14 cellular contexts compared by ENCODE assay signal in the genomic region with DNA sequence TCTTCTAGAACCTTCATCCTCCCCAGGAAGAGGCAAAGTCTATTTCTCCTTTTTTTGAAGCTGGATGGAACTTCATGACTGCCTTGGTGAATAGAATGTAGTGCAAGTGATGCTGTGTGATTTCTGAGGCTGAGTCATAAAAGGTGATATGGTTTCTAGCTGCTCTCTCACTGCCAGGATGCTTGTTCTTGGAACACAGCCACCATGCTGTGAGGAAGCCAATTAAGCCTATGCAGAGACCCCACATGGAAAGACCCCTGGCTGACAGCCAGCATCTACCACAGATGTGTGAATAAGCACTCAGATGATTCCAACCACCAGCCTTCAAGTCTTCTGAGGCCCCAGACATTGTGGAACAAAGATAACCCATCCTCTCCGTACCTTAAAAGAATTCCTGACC. TPM values are rescaled to one million over a fixed set of nuclear protein-coding genes. Genes with fewer than 3 reads are reported as not detected.
DNase-seq lines count a peak whose midpoint lies in the region; ATAC-seq, FAIRE-seq and TF ChIP-seq lines count a peak whose summit lies in the region.
"Had no signal": no experiment of that assay in that cellular context is flagged by ENCODE, and none has a peak within 500 bp of the region (broad histone marks: within the 10 kb centered on the region; RNA-seq: fewer than 3 reads in every experiment).

No MANE protein-coding gene starts in this region.

- no peaks in the 10 kb centered on the region for H3K9me3 Mint-ChIP-seq in naive thymus-derived CD8-positive, alpha-beta T cell
- H3K9me3 Mint-ChIP-seq: dendritic cell treated with granulocyte-macrophage colony-stimulating factor and Interleukin-4, amounts not matched to agents 40 ng/mL and 50 ng/mL, for 4 days had no signal

- H3K9me3 ChIP-seq in SK-N-SH, result no peaks in the 10 kb centered on the region

- no peak for FAIRE-seq in H54 (lab: Jason Lieb, UNC)

- no peaks in the 10 kb centered on the region for H3K36me3 ChIP-seq in SK-N-SH (replicated peaks in 1 of 2; ENCODE audit: control insufficient read depth in 1 of 2, insufficient read depth in 2 of 2, low read length in 1 of 2)

- POLR2A ChIA-PET in SK-N-SH (lab: Yijun Ruan, JAX), result no interaction called here
- POLR2A ChIA-PET in naive thymus-derived CD8-positive, alpha-beta T cell (lab: Charles Lee), result interaction anchor here (0.6 kb wide), 1 partner anchor 86 kb away, joined by 4 read pairs; no protein-coding TSS in a partner anchor

- H2AFZ ChIP-seq in SK-N-SH (ENCODE audit: low read depth), result no peak overlapping the region

- no peak overlapping the region for H3K4me3 ChIP-seq in SK-N-SH (ENCODE audit: low read depth in 2 of 2, low read length in 1 of 2)
- no peak overlapping the region for H3K4me3 ChIP-seq in skeletal muscle cell (ENCODE audit: low read depth, low read length)

- no peaks in the 10 kb centered on the region for H3K27me3 Mint-ChIP-seq in naive thymus-derived CD8-positive, alpha-beta T cell
- H3K27me3 Mint-ChIP-seq: dendritic cell treated with granulocyte-macrophage colony-stimulating factor and Interleukin-4, amounts not matched to agents 40 ng/mL and 50 ng/mL, for 4 days had no signal

- no peak for TF ChIP-seq EP300 in SK-N-SH (IDR thresholded peaks at IDR 0.05; ENCODE audit: borderline replicate concordance in 1 of 2, low read depth in 1 of 2, low read length in 1 of 2)

- TF ChIP-seq RAD21 in SK-N-SH (IDR thresholded peaks at IDR 0.05; ENCODE audit: low read length), result no peak

- no peak overlapping the region for H3K4me2 ChIP-seq in SK-N-SH

- peaks cover 0 to 7% of the 10 kb centered on the region in 2 experiments; a peak in 2 of 4 replicates for H3K4me1 ChIP-seq in SK-N-SH (ENCODE audit: control insufficient read depth in 1 of 2, insufficient read depth in 2 of 2, low read depth in 1 of 2, low read length in 1 of 2)

- ATAC-seq in SK-N-SH treated with all-trans-retinoic acid at 6 μM for 48 hours (no peak), HG03097 (IDR thresholded peaks at IDR 0.05; ENCODE audit: low FRiP score, unreplicated experiment) (no peak)
- ATAC-seq in naive thymus-derived CD8-positive, alpha-beta T cell, result no peak

- no peak for TF ChIP-seq POLR2A in H54 (IDR thresholded peaks at IDR 0.05; ENCODE audit: low read depth, low read length)

- H3K36me3 Mint-ChIP-seq in naive thymus-derived CD8-positive, alpha-beta T cell, result peaks cover 6 to 29% (median 20%) of the 10 kb centered on the region in 3 donors

- no peak for TF ChIP-seq CTCF in SK-N-SH (IDR thresholded peaks at IDR 0.05)

- CTCF ChIA-PET in SK-N-SH (lab: Yijun Ruan, JAX), result interaction anchor here (0.6 to 1.7 kb wide), 2 partner anchors 17 to 107 kb away, joined by 3 read pairs; no protein-coding TSS in a partner anchor

- H3K4me1 Mint-ChIP-seq in naive thymus-derived CD8-positive, alpha-beta T cell, result no peaks in the 10 kb centered on the region

- H3K27ac ChIP-seq in SK-N-SH (ENCODE audit: low read depth in 2 of 2, low read length in 1 of 2), result no peak overlapping the region

- H3K27me3 ChIP-seq in SK-N-SH (ENCODE audit: insufficient read depth), result no peaks in the 10 kb centered on the region

- H3K79me2 ChIP-seq in SK-N-SH (ENCODE audit: insufficient read depth), result no peaks in the 10 kb centered on the region

- no peaks in the 10 kb centered on the region for H4K20me1 ChIP-seq in SK-N-SH (ENCODE audit: insufficient read depth)

- no peak overlapping the region for H3K9ac ChIP-seq in SK-N-SH

- no peak overlapping the region for H3K27ac Mint-ChIP-seq in naive thymus-derived CD8-positive, alpha-beta T cell
- H3K27ac Mint-ChIP-seq: dendritic cell treated with granulocyte-macrophage colony-stimulating factor and Interleukin-4, amounts not matched to agents 40 ng/mL and 50 ng/mL, for 4 days had no signal

- DNase-seq in SK-N-SH, result peak; percentile 57
- peak; percentile 18 for DNase-seq in NCI-H2081 treated with DMSO at 0.1 percent for 48 hours (lab: John Stamatoyannopoulos, UW)
- peak; percentile 90 for DNase-seq in astrocyte of the hippocampus (ENCODE audit: low read depth, low spot score)
- DNase-seq in skeletal muscle cell (ENCODE audit: low read depth), result peak; percentile 66
- no peak for DNase-seq in naive thymus-derived CD8-positive, alpha-beta T cell
- no peak for DNase-seq in H54 (ENCODE audit: insufficient read length, low spot score)
- DNase-seq: KBM-7, midbrain, NCI-H774, trophoblast cell had no signal

- H3K9me2 ChIP-seq in SK-N-SH, result no peaks in the 10 kb centered on the region

- 89% methylated on average over 1 of the region's 1 CpG for WGBS in SK-N-SH (ENCODE audit: low lambda C conversion rate)

- H3K4me3 Mint-ChIP-seq in naive thymus-derived CD8-positive, alpha-beta T cell, result no peak overlapping the region
- H3K4me3 Mint-ChIP-seq: dendritic cell treated with granulocyte-macrophage colony-stimulating factor and Interleukin-4, amounts not matched to agents 40 ng/mL and 50 ng/mL, for 4 days had no signal

- no peaks in the 10 kb centered on the region for H3F3A ChIP-seq in SK-N-SH (replicated peaks; ENCODE audit: insufficient read depth)

TF ChIP-seq in SK-N-SH, 30 proteins besides CTCF, POLR2A, EP300 and RAD21:
- 0 out of 2 replicates have a peak, but pooled peaks have one; percentile 16 for TF ChIP-seq RCOR1 (IDR thresholded peaks at IDR 0.05; ENCODE audit: low read length)
- peak; percentile 70 for TF ChIP-seq NFIC (IDR thresholded peaks at IDR 0.05; ENCODE audit: borderline replicate concordance)
- TF ChIP-seq SIN3A (IDR thresholded peaks at IDR 0.05; ENCODE audit: borderline replicate concordance, low read depth, low read length), result no peak

TF ChIP-seq in SK-N-SH treated with all-trans-retinoic acid at 6 μM for 48 hours, 23 proteins besides CTCF, POLR2A, EP300 and RAD21:
- no peak for TF ChIP-seq PPARA (CRISPR knock-in tag; IDR thresholded peaks at IDR 0.05; ENCODE audit: borderline replicate concordance)
- TF ChIP-seq ZNF70 (CRISPR knock-in tag; IDR thresholded peaks at IDR 0.05), result no peak
- no peak for TF ChIP-seq ISL1 (CRISPR knock-in tag; IDR thresholded peaks at IDR 0.05)
- no peak for TF ChIP-seq GLIS3 (CRISPR knock-in tag; IDR thresholded peaks at IDR 0.05)
- TF ChIP-seq, protein P1, sequence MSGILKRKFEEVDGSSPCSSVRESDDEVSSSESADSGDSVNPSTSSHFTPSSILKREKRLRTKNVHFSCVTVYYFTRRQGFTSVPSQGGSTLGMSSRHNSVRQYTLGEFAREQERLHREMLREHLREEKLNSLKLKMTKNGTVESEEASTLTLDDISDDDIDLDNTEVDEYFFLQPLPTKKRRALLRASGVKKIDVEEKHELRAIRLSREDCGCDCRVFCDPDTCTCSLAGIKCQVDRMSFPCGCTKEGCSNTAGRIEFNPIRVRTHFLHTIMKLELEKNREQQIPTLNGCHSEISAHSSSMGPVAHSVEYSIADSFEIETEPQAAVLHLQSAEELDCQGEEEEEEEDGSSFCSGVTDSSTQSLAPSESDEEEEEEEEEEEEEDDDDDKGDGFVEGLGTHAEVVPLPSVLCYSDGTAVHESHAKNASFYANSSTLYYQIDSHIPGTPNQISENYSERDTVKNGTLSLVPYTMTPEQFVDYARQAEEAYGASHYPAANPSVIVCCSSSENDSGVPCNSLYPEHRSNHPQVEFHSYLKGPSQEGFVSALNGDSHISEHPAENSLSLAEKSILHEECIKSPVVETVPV (CRISPR knock-in tag; IDR thresholded peaks at IDR 0.05), result no peak
- TF ChIP-seq, protein P2, sequence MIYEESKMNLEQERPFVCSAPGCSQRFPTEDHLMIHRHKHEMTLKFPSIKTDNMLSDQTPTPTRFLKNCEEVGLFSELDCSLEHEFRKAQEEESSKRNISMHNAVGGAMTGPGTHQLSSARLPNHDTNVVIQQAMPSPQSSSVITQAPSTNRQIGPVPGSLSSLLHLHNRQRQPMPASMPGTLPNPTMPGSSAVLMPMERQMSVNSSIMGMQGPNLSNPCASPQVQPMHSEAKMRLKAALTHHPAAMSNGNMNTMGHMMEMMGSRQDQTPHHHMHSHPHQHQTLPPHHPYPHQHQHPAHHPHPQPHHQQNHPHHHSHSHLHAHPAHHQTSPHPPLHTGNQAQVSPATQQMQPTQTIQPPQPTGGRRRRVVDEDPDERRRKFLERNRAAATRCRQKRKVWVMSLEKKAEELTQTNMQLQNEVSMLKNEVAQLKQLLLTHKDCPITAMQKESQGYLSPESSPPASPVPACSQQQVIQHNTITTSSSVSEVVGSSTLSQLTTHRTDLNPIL (CRISPR knock-in tag; IDR thresholded peaks at IDR 0.05; ENCODE audit: low read depth), result no peak

RNA-seq across cellular contexts. Expression of a gene that starts 57.0 kb away (rescaled TPM):
- polyA plus RNA-seq in SK-N-SH (2012; rRNA removed), result 3.5 and 6.0 TPM in 2 replicates
- polyA plus RNA-seq in SK-N-SH (2012; cell fraction: cytosol; rRNA removed), result 2.2 and 3.2 TPM in 2 replicates
- polyA plus RNA-seq in SK-N-SH (2012; cell fraction: nucleus; rRNA removed), result 23.1 and 25.6 TPM in 2 replicates
- total RNA-seq in naive thymus-derived CD8-positive, alpha-beta T cell, result not detected
- polyA plus RNA-seq in naive thymus-derived CD8-positive, alpha-beta T cell, result not detected
- total RNA-seq: osteocyte had no signal

Comparison
In these comparisons a context has a peak if more than half of its experiments do, and no peak if none do; other contexts are left out.
1. DNase-seq: peak in SK-N-SH (single experiment), NCI-H2081 treated with DMSO at 0.1 percent for 48 hours (single experiment), astrocyte of the hippocampus (single experiment) and skeletal muscle cell (single experiment); none in naive thymus-derived CD8-positive, alpha-beta T cell (0 of 10) and H54 (single experiment).